ENCODE assay signal across 17 cellular contexts in genomic region chr4:7313361-7313811, GRCh38.
DNase-seq lines count a peak whose midpoint lies in the region; ATAC-seq, FAIRE-seq and TF ChIP-seq lines count a peak whose summit lies in the region.
"Had no signal": no experiment of that assay in that cellular context is flagged by ENCODE, and none has a peak within 500 bp of the region (broad histone marks: within the 10 kb centered on the region; RNA-seq: fewer than 3 reads in every experiment).

No MANE protein-coding gene starts in this region.

- no peak for TF ChIP-seq EP300 in K562 (IDR thresholded peaks at IDR 0.05; ENCODE audit: low read length)

- no peaks in the 10 kb centered on the region; the same call in 1 of the 2 replicates for H4K20me1 ChIP-seq in K562 (replicated peaks; ENCODE audit: control insufficient read depth, insufficient read depth, low read length)

- TF ChIP-seq CTCF in K562 (IDR thresholded peaks at IDR 0.05 in 2 of 3, conservative IDR thresholded peaks at IDR 0.05 in 1 of 3; ENCODE audit: insufficient read depth in 2 of 3, low read depth in 1 of 3, low read length in 3 of 3) (no peak), esophagus squamous epithelium (IDR thresholded peaks at IDR 0.05) (no peak)

- peaks cover 2 to 46% of the 10 kb centered on the region in 2 experiments; a peak in 3 of 5 replicates for H3K27me3 ChIP-seq in K562 (ENCODE audit: control insufficient read depth in 2 of 2, insufficient read depth in 2 of 2, low read length in 2 of 2)
- no peaks in the 10 kb centered on the region for H3K27me3 ChIP-seq in layer of hippocampus (ENCODE audit: control insufficient read depth, insufficient read depth, low read length)
- H3K27me3 ChIP-seq in esophagus squamous epithelium: peaks cover 0 to 25% (median 0%) of the 10 kb centered on the region in 4 donors
- H3K27me3 ChIP-seq: right lobe of liver had no signal

- no peaks in the 10 kb centered on the region for H3K9me1 ChIP-seq in K562 (ENCODE audit: control insufficient read depth, insufficient read depth, low read length)

- DNase-seq in Ammon's horn (ENCODE audit: low spot score) (peak; percentile 87), K562 (ENCODE audit: extremely low read depth in 1 of 4, low spot score in 3 of 4) (no peak), posterior cingulate gyrus (peak in 8 of 10 donors; percentile 63 to 97 (median 74)), esophagus squamous epithelium (lab: John Stamatoyannopoulos, UW) (no peak), GDM1 (lab: John Stamatoyannopoulos, UW) (no peak), DMS79 (lab: John Stamatoyannopoulos, UW) (no peak)
- DNase-seq: activated CD4-positive, alpha-beta T cell treated with anti-CD3 and anti-CD28 coated beads, Interleukin-2, amount 50 U/mL, for 4 hours; activated naive CD8-positive, alpha-beta T cell treated with anti-CD3 and anti-CD28 coated beads, Interleukin-2, amount 10 ng/mL, durations not matched to agents 7 days and 5 days; activated T-cell treated with anti-CD3 and anti-CD28 coated beads, Interleukin-2, amount 50 U/mL, for 48 hours; naive thymus-derived CD8-positive, alpha-beta T cell; PC-9; right lobe of liver; SK-N-SH had no signal

- intact Hi-C loops in K562 (cut with micrococcal nuclease) (no loop called here), posterior cingulate gyrus (cut with DNase I) (no loop called here), esophagus squamous epithelium (cut with DNase I) (no loop called here)

- 0% methylated on average over 12 of the region's 13 CpGs for WGBS in K562 (ENCODE audit: insufficient coverage, low coverage, missing lambda C conversion rate)
- WGBS in esophagus squamous epithelium, 2 donors: 49 to 69% methylated on average over 10 to 13 of the region's 13 CpGs

- POLR2A ChIA-PET in K562 (lab: Yijun Ruan, JAX): interaction anchor here (0.6 kb wide), 1 partner anchor 71 kb away, joined by 3 read pairs; no protein-coding TSS in a partner anchor

- BruUV-seq in K562 (replicated peaks; lab: Mats Ljungman, UMichigan): no TSS peak

- H3K27ac ChIP-seq in K562 (ENCODE audit: extremely low read depth, low read depth, low read length) (no peak overlapping the region), layer of hippocampus (ENCODE audit: low read depth, low read length) (peak overlapping the region; percentile 99), esophagus squamous epithelium (peak overlapping the region in 1 of 4 donors; percentile 21)
- H3K27ac ChIP-seq: PC-9, right lobe of liver had no signal

- no peaks in the 10 kb centered on the region for H3K9me3 ChIP-seq in K562 (replicated peaks; ENCODE audit: control insufficient read depth, insufficient read depth, low read depth, low read length)
- peaks cover 0 to 5% (median 0%) of the 10 kb centered on the region in 3 donors for H3K9me3 ChIP-seq in esophagus squamous epithelium
- H3K9me3 ChIP-seq: right lobe of liver, SK-N-SH had no signal

- FAIRE-seq in K562 (lab: Jason Lieb, UNC): no peak
- FAIRE-seq: GM12878, keratinocyte had no signal

- no peak overlapping the region for H2AFZ ChIP-seq in K562 (ENCODE audit: low read depth, low read length)
- H2AFZ ChIP-seq: PC-9 had no signal

- H3K9ac ChIP-seq in K562 (ENCODE audit: insufficient read depth in 1 of 2, low read depth in 2 of 2, low read length in 2 of 2): no peak overlapping the region
- H3K9ac ChIP-seq: SK-N-SH had no signal

- CTCF ChIA-PET in K562 (lab: Yijun Ruan, JAX; ENCODE audit: low intra/inter-chr PET ratio): no interaction called here

- no peak for TF ChIP-seq RAD21 in K562 (CRISPR knock-in tag; conservative IDR thresholded peaks at IDR 0.05 in 1 of 2, IDR thresholded peaks at IDR 0.05 in 1 of 2)

- H3K36me3 ChIP-seq in K562 (ENCODE audit: control insufficient read depth, insufficient read depth, low read length) (no peaks in the 10 kb centered on the region), esophagus squamous epithelium (no peaks in the 10 kb centered on the region)
- H3K36me3 ChIP-seq: right lobe of liver had no signal

- in situ Hi-C loops in K562 (cut with MboI): no loop called here

- no peak for TF ChIP-seq POLR2A in K562 (conservative IDR thresholded peaks at IDR 0.05)
- TF ChIP-seq POLR2A in esophagus squamous epithelium (IDR thresholded peaks at IDR 0.05): no peak

- H3K4me3 ChIP-seq in K562 (no peak overlapping the region), esophagus squamous epithelium (no peak overlapping the region)
- H3K4me3 ChIP-seq: GM12878, PC-9, right lobe of liver had no signal

- no peak for ATAC-seq in K562
- ATAC-seq in HG03439 (IDR thresholded peaks at IDR 0.05; ENCODE audit: unreplicated experiment): no peak
- ATAC-seq: GM12878; naive thymus-derived CD8-positive, alpha-beta T cell had no signal

- no peak overlapping the region for H3K4me2 ChIP-seq in K562 (ENCODE audit: insufficient read depth, low read length)
- H3K4me2 ChIP-seq: PC-9, SK-N-SH had no signal

- H3K4me1 ChIP-seq in K562 (replicated peaks in 1 of 2; ENCODE audit: control insufficient read depth in 2 of 2, insufficient read depth in 2 of 2, low read length in 2 of 2) (no peaks in the 10 kb centered on the region), esophagus squamous epithelium (no peaks in the 10 kb centered on the region)
- H3K4me1 ChIP-seq: right lobe of liver had no signal

- no peaks in the 10 kb centered on the region for H3K79me2 ChIP-seq in K562 (ENCODE audit: control insufficient read depth, insufficient read depth, low read length)

TF ChIP-seq in K562, 482 proteins besides CTCF, POLR2A, EP300 and RAD21:
- TF ChIP-seq CEBPB (tag; IDR thresholded peaks at IDR 0.05): peak; percentile 71
- TF ChIP-seq DEAF1 (CRISPR knock-in tag; IDR thresholded peaks at IDR 0.05): no peak

Comparison
In these comparisons a context has a peak if more than half of its experiments do, and no peak if none do; other contexts are left out.
1. DNase-seq: peak in Ammon's horn (single experiment) and posterior cingulate gyrus (8 of 10); none in K562 (0 of 4), esophagus squamous epithelium (single experiment), GDM1 (single experiment) and DMS79 (single experiment).